ENCODE assay signal across 7 cellular contexts in genomic region chr20:4972506-4973251, GRCh38. TPM values are rescaled to one million over a fixed set of nuclear protein-coding genes. Genes with fewer than 3 reads are reported as not detected.
DNase-seq lines count a peak whose midpoint lies in the region; ATAC-seq and TF ChIP-seq lines count a peak whose summit lies in the region.

No MANE protein-coding gene starts in this region.

- intact Hi-C loops in colonic mucosa (cut with DNase I) (no loop called here), posterior vena cava (cut with DNase I) (no loop called here)

- H3K9ac ChIP-seq in colonic mucosa (ENCODE audit: low read depth in 2 of 2, low read length in 2 of 2) (no peak overlapping the region), skeletal muscle satellite cell (ENCODE audit: low read depth, low read length) (peak overlapping the region; percentile 31)

- H3K4me1 ChIP-seq in colonic mucosa (no peaks in the 10 kb centered on the region), skeletal muscle satellite cell (ENCODE audit: control insufficient read depth, insufficient read depth, low read length) (peaks cover 16% of the 10 kb centered on the region)

- H3K27me3 ChIP-seq in colonic mucosa (no peaks in the 10 kb centered on the region), skeletal muscle satellite cell (ENCODE audit: control insufficient read depth, insufficient read depth, low read length) (no peaks in the 10 kb centered on the region)

- no peaks in the 10 kb centered on the region for H3K36me3 ChIP-seq in colonic mucosa
- H3K36me3 ChIP-seq in skeletal muscle satellite cell (ENCODE audit: insufficient read depth, low read length): no peaks in the 10 kb centered on the region

- H3K4me2 ChIP-seq in skeletal muscle satellite cell (ENCODE audit: low read length): peak overlapping the region; percentile 66

- H3K9me3 ChIP-seq in colonic mucosa: no peaks in the 10 kb centered on the region
- no peaks in the 10 kb centered on the region for H3K9me3 ChIP-seq in skeletal muscle satellite cell (replicated peaks; ENCODE audit: low read length)

- peak; percentile 12 for ATAC-seq in GM19395 (IDR thresholded peaks at IDR 0.05; ENCODE audit: unreplicated experiment)
- ATAC-seq in GM18861 (IDR thresholded peaks at IDR 0.05; ENCODE audit: unreplicated experiment): no peak

- H3K4me3 ChIP-seq in colonic mucosa (no peak overlapping the region), skeletal muscle satellite cell (ENCODE audit: low read length) (peak overlapping the region; percentile 62)

- TF ChIP-seq CTCF in colonic mucosa (IDR thresholded peaks at IDR 0.05): no peak
- no peak for TF ChIP-seq CTCF in GM20000 (IDR thresholded peaks at IDR 0.05; ENCODE audit: extremely low read depth, missing control alignments)

- DNase-seq in NCI-H2029 treated with DMSO at 0.1 percent for 48 hours (lab: John Stamatoyannopoulos, UW): peak; percentile 27
- no peak for DNase-seq in colonic mucosa
- DNase-seq in posterior vena cava (ENCODE audit: low spot score): no peak
- no peak for DNase-seq in GM20000 (ENCODE audit: low spot score)

- peak overlapping the region; percentile 26 for H3K27ac ChIP-seq in colonic mucosa

RNA-seq across cellular contexts. Expression of gene SLC23A2, which starts 28.6 kb away (rescaled TPM):
- total RNA-seq in colonic mucosa: 1 to 10 TPM; 4.6 to 5.1 TPM
- 9.6 and 10.9 TPM in 2 replicates for total RNA-seq in skeletal muscle satellite cell (2012; rRNA removed)
- total RNA-seq in posterior vena cava: 10 to 100 TPM; 21.4 to 23.2 TPM
